8 cellular contexts compared by ENCODE assay signal in genomic region chr3:128488636-128488994, GRCh38.
A peak's percentile ranks its signal among the peaks of the same experiment; 100 is the strongest.
DNase-seq lines count a peak whose midpoint lies in the region; ATAC-seq and TF ChIP-seq lines count a peak whose summit lies in the region.

No MANE protein-coding gene starts in this region.

- DNase-seq in COLO668 (lab: John Stamatoyannopoulos, UW; ENCODE audit: unreplicated experiment) (peak; percentile 17), cerebellar cortex (ENCODE audit: low spot score) (peak; percentile 73), NCI-H128 (lab: John Stamatoyannopoulos, UW; ENCODE audit: unreplicated experiment) (no peak)
- DNase-seq in stimulated activated CD4-positive, alpha-beta T cell treated with anti-CD3 and anti-CD28 coated beads, Interleukin-1b, Interleukin-23, amount 100 ng/mL, for 48 hours = no peak

- no peaks in the 10 kb centered on the region for H3K36me3 ChIP-seq in Loucy (ENCODE audit: insufficient read depth, low read length)

- TF ChIP-seq CTCF in Loucy (conservative IDR thresholded peaks at IDR 0.05; ENCODE audit: low read length) = no peak
- TF ChIP-seq CTCF in nephron (IDR thresholded peaks at IDR 0.05; ENCODE audit: unreplicated experiment in 3 of 3) = no peak

- peaks cover 41% of the 10 kb centered on the region for H3K79me2 ChIP-seq in Loucy (ENCODE audit: insufficient read depth, low read length)

- H3K4me3 ChIP-seq in Loucy (ENCODE audit: low read length, poor library complexity, severe bottlenecking) = no peak overlapping the region

- H3K4me3 Mint-ChIP-seq in nephron = peak overlapping the region; percentile 79 to 82 (median 82)

- peaks cover 6% of the 10 kb centered on the region for H3K36me3 Mint-ChIP-seq in nephron (ENCODE audit: low read depth)

- ATAC-seq in HG03175 (IDR thresholded peaks at IDR 0.05; ENCODE audit: unreplicated experiment) (no peak), GM18502 (IDR thresholded peaks at IDR 0.05; ENCODE audit: poor library complexity, unreplicated experiment) (no peak)

- H3K9ac ChIP-seq in Loucy (ENCODE audit: low read depth, low read length, poor library complexity, severe bottlenecking) = no peak overlapping the region

- H3K27me3 ChIP-seq in Loucy (ENCODE audit: insufficient read depth, low read length, poor library complexity, severe bottlenecking) = no peaks in the 10 kb centered on the region

- no peaks in the 10 kb centered on the region for H3K9me2 ChIP-seq in Loucy (replicated peaks; ENCODE audit: low read depth, low read length)

- H3K9me3 ChIP-seq in Loucy (ENCODE audit: insufficient read depth, low read depth, low read length) = no peaks in the 10 kb centered on the region

- no peak overlapping the region for H2AFZ ChIP-seq in Loucy (ENCODE audit: low read length)

- peaks cover 98% of the 10 kb centered on the region for H3K27me3 Mint-ChIP-seq in nephron (ENCODE audit: low read depth)

- peaks cover 12% of the 10 kb centered on the region for H3F3A ChIP-seq in Loucy (ENCODE audit: low read depth)

- H3K4me2 ChIP-seq in Loucy (ENCODE audit: low read depth, low read length, poor library complexity, severe bottlenecking) = peak overlapping the region; percentile 94

- H3K4me1 ChIP-seq in Loucy (ENCODE audit: insufficient read depth, low read length, poor library complexity, severe bottlenecking) = peaks cover 27% of the 10 kb centered on the region

- H3K27ac Mint-ChIP-seq in nephron = no peak overlapping the region

- peaks cover 34% of the 10 kb centered on the region for H3K4me1 Mint-ChIP-seq in nephron

- no peaks in the 10 kb centered on the region for H4K20me1 ChIP-seq in Loucy (ENCODE audit: insufficient read depth, low read length, poor library complexity, severe bottlenecking)

- no peaks in the 10 kb centered on the region for H3K9me3 Mint-ChIP-seq in nephron

Comparison
In these comparisons a context has a peak if more than half of its experiments do, and no peak if none do; other contexts are left out.
1. DNase-seq: peak in COLO668 (single experiment) and cerebellar cortex (single experiment); none in NCI-H128 (single experiment) and stimulated activated CD4-positive, alpha-beta T cell treated with anti-CD3 and anti-CD28 coated beads, Interleukin-1b, Interleukin-23, amount 100 ng/mL, for 48 hours (single experiment).